ENCODE assay signal across 8 cellular contexts in genomic region chr10:100338434-100339036, GRCh38. TPM values are rescaled to one million over a fixed set of nuclear protein-coding genes. Genes with fewer than 3 reads are reported as not detected.
DNase-seq lines count a peak whose midpoint lies in the region; ATAC-seq lines count a peak whose summit lies in the region.

No MANE protein-coding gene starts in this region.

- ATAC-seq in HG02852 (IDR thresholded peaks at IDR 0.05; ENCODE audit: unreplicated experiment) (peak; percentile 45), GM19467 (IDR thresholded peaks at IDR 0.05; ENCODE audit: unreplicated experiment) (no peak)

- H3K9me3 ChIP-seq in effector memory CD4-positive, alpha-beta T cell (ENCODE audit: control insufficient read depth, low read length): no peaks in the 10 kb centered on the region

- no peak overlapping the region for H3K27ac ChIP-seq in effector memory CD4-positive, alpha-beta T cell (ENCODE audit: insufficient read depth, low read length, poor library complexity, severe bottlenecking)

- H3K4me1 ChIP-seq in effector memory CD4-positive, alpha-beta T cell (ENCODE audit: control insufficient read depth, insufficient read depth, low read length, poor library complexity, severe bottlenecking): no peaks in the 10 kb centered on the region

- no peaks in the 10 kb centered on the region for H3K27me3 ChIP-seq in effector memory CD4-positive, alpha-beta T cell (replicated peaks; ENCODE audit: control insufficient read depth, insufficient read depth, low read length, poor library complexity, severe bottlenecking)

- H3K36me3 ChIP-seq in effector memory CD4-positive, alpha-beta T cell (ENCODE audit: control insufficient read depth, insufficient read depth, low read length): no peaks in the 10 kb centered on the region

- no peak overlapping the region for H3K4me3 ChIP-seq in effector memory CD4-positive, alpha-beta T cell (ENCODE audit: insufficient read depth, low read depth, low read length, poor library complexity, severe bottlenecking)

- DNase-seq in DMS53 (lab: John Stamatoyannopoulos, UW) (peak; percentile 81), NCI-H82 treated with DMSO at 0.1 percent for 48 hours (lab: John Stamatoyannopoulos, UW; ENCODE audit: unreplicated experiment) (peak; percentile 50), mucosa of gallbladder (ENCODE audit: low spot score) (peak; percentile 79)
- DNase-seq in activated CD8-positive, alpha-beta memory T cell treated with anti-CD3 and anti-CD28 coated beads for 24 hours: peak; percentile 92
- DNase-seq in effector memory CD4-positive, alpha-beta T cell: peak; percentile 53 to 63 (median 54)
- DNase-seq in stimulated activated CD8-positive, alpha-beta memory T cell treated with anti-CD3 and anti-CD28 coated beads, Interleukin-7, amount 100 ng/mL, for 24 hours (ENCODE audit: low read depth): peak; percentile 69

RNA-seq across cellular contexts. Expression of gene SCD, which starts 8.5 kb away (rescaled TPM):
- 97.0 TPM for total RNA-seq in mucosa of gallbladder

RNA-seq across cellular contexts. Expression of gene PKD2L1, which starts 8.5 kb away (rescaled TPM):
- not detected for total RNA-seq in mucosa of gallbladder

RNA-seq across cellular contexts. Expression of gene BLOC1S2, which starts 52.1 kb away (rescaled TPM):
- 25.5 TPM for total RNA-seq in mucosa of gallbladder
